ENCODE assay signal across 23 cellular contexts in the genomic region with DNA sequence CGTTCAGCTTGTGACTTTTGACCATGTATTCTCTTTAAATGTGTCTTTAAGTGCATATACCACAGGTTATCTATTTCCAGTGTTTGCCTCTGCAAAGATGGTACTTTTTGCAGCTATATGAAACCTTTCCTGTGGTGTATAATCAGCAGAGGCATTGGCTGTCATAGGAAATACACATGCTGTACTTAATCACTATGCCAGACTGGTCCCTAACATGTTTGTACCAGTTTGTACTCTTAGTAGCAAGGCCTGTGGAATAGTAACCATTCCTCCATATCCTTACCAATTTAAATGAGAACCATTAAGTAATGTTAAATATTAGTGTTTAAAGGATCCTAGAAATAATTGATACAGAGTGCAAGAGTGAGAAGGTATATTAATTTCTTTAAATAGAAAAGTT.
"Had no signal": no experiment of that assay in that cellular context is flagged by ENCODE, and none has a peak within 500 bp of the region (broad histone marks: within the 10 kb centered on the region; RNA-seq: fewer than 3 reads in every experiment).

No MANE protein-coding gene starts in this region.

- H3K27ac ChIP-seq: pancreas, right lobe of liver, stomach, suprapubic skin, tibial nerve, uterus had no signal

- DNase-seq: activated CD4-positive, alpha-beta T cell treated with anti-CD3 and anti-CD28 coated beads, Interleukin-2, amount 10 ng/mL, durations not matched to agents 7 days and 5 days; activated CD4-positive, CD25-positive, alpha-beta regulatory T cell treated with anti-CD3 and anti-CD28 coated beads, Interleukin-2, amount 50 U/mL, for 72 hours; activated CD8-positive, alpha-beta memory T cell treated with anti-CD3 and anti-CD28 coated beads, Interleukin-2, amount 10 ng/mL, durations not matched to agents 7 days and 5 days; activated CD8-positive, alpha-beta T cell treated with anti-CD3 and anti-CD28 coated beads for 36 hours; activated gamma-delta T cell treated with Interleukin-2 at 50 U/mL for 16 hours; activated T-cell treated with anti-CD3 and anti-CD28 coated beads for 4 hours; aorta; cerebellar nuclear complex; immature natural killer cell; kidney glomerular epithelial cell; mucosa of descending colon; nephron progenitor cell; pancreas; right lobe of liver; small intestine; stimulated activated CD4-positive, alpha-beta T cell treated with anti-CD3 and anti-CD28 coated beads, Interleukin-2, amount 100 ng/mL, for 24 hours; stomach; T-cell; uterus had no signal

- H3K4me3 ChIP-seq: mucosa of descending colon, pancreas, right lobe of liver, stomach, suprapubic skin, tibial nerve, uterus had no signal

- H3K36me3 ChIP-seq: pancreas, right lobe of liver, stomach, suprapubic skin, tibial nerve, uterus had no signal

- FAIRE-seq: small intestine had no signal

- H3K9me3 ChIP-seq: mucosa of descending colon, pancreas, right lobe of liver, stomach, suprapubic skin, uterus had no signal

- ATAC-seq: activated CD8-positive, alpha-beta memory T cell treated with anti-CD3 and anti-CD28 coated beads, Interleukin-2, amount 10 ng/mL, durations not matched to agents 7 days and 5 days; activated CD8-positive, alpha-beta T cell treated with anti-CD3 and anti-CD28 coated beads for 36 hours; activated naive CD4-positive, alpha-beta T cell treated with anti-CD3 and anti-CD28 coated beads, Interleukin-2, amount 50 U/mL, for 72 hours; mucosa of descending colon; pancreas; right lobe of liver; stimulated activated effector memory CD8-positive, alpha-beta T cell treated with anti-CD3 and anti-CD28 coated beads, Interleukin-12 subunit alpha, Interleukin-12 subunit beta, amount 100 ng/mL, for 72 hours; T-cell had no signal

- H3K27me3 ChIP-seq: pancreas, right lobe of liver, stomach, suprapubic skin, tibial nerve, uterus had no signal

- H3K4me1 ChIP-seq: right lobe of liver, uterus had no signal
